In genomic region chr20:50883856-50884255, GRCh38 we compare ENCODE assay signal across 1 cellular context.
TF ChIP-seq lines count a peak whose summit lies in the region.

No MANE protein-coding gene starts in this region.

TF ChIP-seq in HepG2, 621 proteins besides CTCF, POLR2A, EP300 and RAD21 (continued from another document):
- TF ChIP-seq ZNF318 (CRISPR knock-in tag; IDR thresholded peaks at IDR 0.05) (no peak), ZC3H4 (CRISPR knock-in tag; IDR thresholded peaks at IDR 0.05; ENCODE audit: borderline replicate concordance) (no peak), ZNF776 (CRISPR knock-in tag; IDR thresholded peaks at IDR 0.05) (no peak), NR1H2 (CRISPR knock-in tag; IDR thresholded peaks at IDR 0.05; ENCODE audit: borderline replicate concordance, low read depth) (no peak), FOXO4 (CRISPR knock-in tag; conservative IDR thresholded peaks at IDR 0.05) (no peak), ZNF703 (CRISPR knock-in tag; IDR thresholded peaks at IDR 0.05; ENCODE audit: borderline replicate concordance) (no peak), PHF20 (CRISPR knock-in tag; IDR thresholded peaks at IDR 0.05) (no peak), NFYB (CRISPR knock-in tag; IDR thresholded peaks at IDR 0.05) (no peak), ISL2 (CRISPR knock-in tag; IDR thresholded peaks at IDR 0.05) (no peak), ZBED4 (CRISPR knock-in tag; IDR thresholded peaks at IDR 0.05; ENCODE audit: borderline replicate concordance) (no peak), ZNF543 (CRISPR knock-in tag; IDR thresholded peaks at IDR 0.05) (no peak), ONECUT2 (CRISPR knock-in tag; IDR thresholded peaks at IDR 0.05) (no peak), SMAD3 (CRISPR knock-in tag; IDR thresholded peaks at IDR 0.05) (no peak), ZNF562 (CRISPR knock-in tag; IDR thresholded peaks at IDR 0.05; ENCODE audit: borderline replicate concordance) (no peak), EZH2 (conservative IDR thresholded peaks at IDR 0.05; ENCODE audit: low read depth, low read length) (no peak), ZNF350 (CRISPR knock-in tag; IDR thresholded peaks at IDR 0.05; ENCODE audit: borderline replicate concordance, low read depth) (no peak), CAMTA2 (CRISPR knock-in tag; IDR thresholded peaks at IDR 0.05; ENCODE audit: borderline replicate concordance) (no peak), MIXL1 (CRISPR knock-in tag; IDR thresholded peaks at IDR 0.05) (no peak)
TF ChIP-seq in HepG2: peak in this region for 0.
